In the genomic region with DNA sequence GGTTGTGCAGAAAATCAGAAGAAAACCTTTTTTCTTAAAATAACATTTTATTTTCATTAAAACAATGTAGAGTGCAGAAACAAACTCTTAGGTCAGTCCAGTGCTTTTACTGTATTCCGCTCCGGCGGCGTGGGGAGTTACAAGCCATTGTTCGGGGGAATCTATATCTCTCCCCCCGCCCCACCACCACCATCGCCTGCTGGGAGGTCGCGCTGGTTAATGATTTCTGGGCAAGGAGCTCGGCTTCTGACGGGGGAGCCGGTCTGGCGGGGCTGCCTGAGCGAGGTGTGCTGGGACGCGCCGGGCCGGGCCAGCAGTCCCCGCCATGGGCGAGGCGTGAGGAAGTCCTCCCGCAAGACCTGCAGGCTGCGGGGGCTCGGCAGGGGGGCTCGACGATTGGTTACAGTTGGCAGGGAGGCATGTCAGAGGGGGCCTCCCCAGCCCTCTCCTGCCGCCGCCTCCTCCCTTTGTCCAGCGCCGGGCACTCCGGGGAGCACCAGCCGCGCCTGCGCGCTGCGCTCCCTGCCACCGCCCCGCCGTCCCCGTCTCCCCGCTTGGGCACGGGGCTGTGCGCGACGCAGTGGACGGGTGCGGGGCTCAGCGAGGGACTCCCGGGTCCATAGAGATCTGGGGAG, we compare ENCODE assay signal across 8 cellular contexts. TPM values are rescaled to one million over a fixed set of nuclear protein-coding genes. Genes with fewer than 3 reads are reported as not detected.
DNase-seq lines count a peak whose midpoint lies in the region; ATAC-seq lines count a peak whose summit lies in the region.

No MANE protein-coding gene starts in this region.

- DNase-seq in CD4-positive, CD25-positive, alpha-beta regulatory T cell = peak; percentile 5 to 46 (median 39)
- DNase-seq in NCI-H345 (lab: John Stamatoyannopoulos, UW) (peak; percentile 85), epithelial cell of prostate (ENCODE audit: low read depth, low spot score) (no peak)
- peak; percentile 85 for DNase-seq in activated CD8-positive, alpha-beta memory T cell treated with anti-CD3 and anti-CD28 coated beads, Interleukin-2, amount 50 U/mL, for 48 hours
- DNase-seq in stimulated activated naive CD8-positive, alpha-beta T cell treated with anti-CD3 and anti-CD28 coated beads, Interleukin-15, Interleukin-2, amounts not matched to agents 100 U/mL and 50 U/mL, for 24 hours = peak; percentile 67

- H3K36me3 ChIP-seq in CD4-positive, CD25-positive, alpha-beta regulatory T cell (ENCODE audit: control insufficient read depth, insufficient read depth, low read length) = no peaks in the 10 kb centered on the region
- H3K36me3 ChIP-seq in mesodermal cell (ENCODE audit: control insufficient read depth, insufficient read depth, low read length) = peaks cover 29% of the 10 kb centered on the region

- H3K27ac ChIP-seq in CD4-positive, CD25-positive, alpha-beta regulatory T cell (ENCODE audit: insufficient read depth, low read length, poor library complexity, severe bottlenecking) = peak overlapping the region; percentile 69
- H3K27ac ChIP-seq in epithelial cell of prostate = peak overlapping the region; percentile 100
- peak overlapping the region; percentile 99 for H3K27ac ChIP-seq in mesodermal cell (ENCODE audit: low read depth, low read length, severe bottlenecking)

- no peak for ATAC-seq in CD4-positive, CD25-positive, alpha-beta regulatory T cell (ENCODE audit: low read depth in 2 of 2)
- peak; percentile 24 for ATAC-seq in GM21619 (IDR thresholded peaks at IDR 0.05; ENCODE audit: unreplicated experiment)
- peak; percentile 30 for ATAC-seq in stimulated activated naive CD8-positive, alpha-beta T cell treated with anti-CD3 and anti-CD28 coated beads, Interleukin-15, Interleukin-2, amounts not matched to agents 100 U/mL and 50 U/mL, for 24 hours
- no peak for ATAC-seq in HG03521 (IDR thresholded peaks at IDR 0.05; ENCODE audit: unreplicated experiment)

- no peaks in the 10 kb centered on the region for H3K9me3 ChIP-seq in CD4-positive, CD25-positive, alpha-beta regulatory T cell (ENCODE audit: control insufficient read depth in 2 of 2, low read length in 2 of 2)
- H3K9me3 ChIP-seq in mesodermal cell (ENCODE audit: control insufficient read depth, low read length) = no peaks in the 10 kb centered on the region

- H3K4me1 Mint-ChIP-seq in CD4-positive, CD25-positive, alpha-beta regulatory T cell = peaks cover 7 to 52% (median 32%) of the 10 kb centered on the region in 4 donors

- H3K4me1 ChIP-seq in CD4-positive, CD25-positive, alpha-beta regulatory T cell (ENCODE audit: control insufficient read depth, insufficient read depth, low read length, poor library complexity, severe bottlenecking) = peaks cover 54% of the 10 kb centered on the region
- peaks cover 24% of the 10 kb centered on the region for H3K4me1 ChIP-seq in mesodermal cell (ENCODE audit: control insufficient read depth, insufficient read depth, low read length, poor library complexity, severe bottlenecking)

- peak overlapping the region in 2 of 3 donors; percentile 43 to 85 for H3K27ac Mint-ChIP-seq in CD4-positive, CD25-positive, alpha-beta regulatory T cell

- H3K27me3 Mint-ChIP-seq in CD4-positive, CD25-positive, alpha-beta regulatory T cell = peaks cover 12% of the 10 kb centered on the region

- 0% methylated on average over 10 to 37 of the region's 49 CpGs for WGBS in mesodermal cell (ENCODE audit: insufficient coverage in 2 of 2), 2 experiments

- H3K9me3 Mint-ChIP-seq in CD4-positive, CD25-positive, alpha-beta regulatory T cell = no peaks in the 10 kb centered on the region

- no peaks in the 10 kb centered on the region for H3K27me3 ChIP-seq in CD4-positive, CD25-positive, alpha-beta regulatory T cell (ENCODE audit: control insufficient read depth, insufficient read depth, low read length)

- no peaks in the 10 kb centered on the region for H3K36me3 Mint-ChIP-seq in CD4-positive, CD25-positive, alpha-beta regulatory T cell

- peak overlapping the region; percentile 84 for H3K4me3 ChIP-seq in CD4-positive, CD25-positive, alpha-beta regulatory T cell (ENCODE audit: low read depth, low read length)
- H3K4me3 ChIP-seq in mesodermal cell (ENCODE audit: extremely low read depth, insufficient read depth, low read length, poor library complexity, severe bottlenecking) = peak overlapping the region; percentile 97

- peak overlapping the region; percentile 94 to 98 (median 96) for H3K4me3 Mint-ChIP-seq in CD4-positive, CD25-positive, alpha-beta regulatory T cell

RNA-seq across cellular contexts. Expression of a gene that starts 1.0 kb away (rescaled TPM):
- 19.0 TPM for total RNA-seq in CD4-positive, CD25-positive, alpha-beta regulatory T cell
- polyA plus RNA-seq in CD4-positive, CD25-positive, alpha-beta regulatory T cell = 10 to 100 TPM in 3 of 4 donors, 1 to 10 TPM in 1; 8.8 to 27.1 (median 13.4) TPM
- 378 TPM for polyA plus RNA-seq in mesodermal cell (2013, experiment 1 of 2)
- polyA plus RNA-seq in mesodermal cell (2013, experiment 2 of 2) = 304 TPM

Comparison
In these comparisons a context has a peak if more than half of its experiments do, and no peak if none do; other contexts are left out.
1. ATAC-seq: peak in GM21619 (single experiment) and stimulated activated naive CD8-positive, alpha-beta T cell treated with anti-CD3 and anti-CD28 coated beads, Interleukin-15, Interleukin-2, amounts not matched to agents 100 U/mL and 50 U/mL, for 24 hours (single experiment); none in CD4-positive, CD25-positive, alpha-beta regulatory T cell (0 of 2) and HG03521 (single experiment).
2. Peak in every context shown above with its lines, with median percentiles within 50 percentile points of each other: H3K27ac ChIP-seq.